ENCODE assay signal across 8 cellular contexts in genomic region chr19:1274852-1275259, GRCh38. TPM values are rescaled to one million over a fixed set of nuclear protein-coding genes. Genes with fewer than 3 reads are reported as not detected.
A peak's percentile ranks its signal among the peaks of the same experiment; 100 is the strongest.
DNase-seq lines count a peak whose midpoint lies in the region; TF ChIP-seq lines count a peak whose summit lies in the region.

No MANE protein-coding gene starts in this region.

- peaks cover 13 to 35% (median 17%) of the 10 kb centered on the region in 3 donors for H3K36me3 Mint-ChIP-seq in immature natural killer cell

- 41% methylated on average over 24 of the region's 44 CpGs for WGBS in suprapubic skin

- peak overlapping the region in 3 of 5 donors; percentile 18 to 65 (median 33) for H3K4me3 Mint-ChIP-seq in immature natural killer cell

- H3K9me3 ChIP-seq in adipocyte (ENCODE audit: control insufficient read depth, low read length) (no peaks in the 10 kb centered on the region), suprapubic skin (no peaks in the 10 kb centered on the region)

- H3K4me3 ChIP-seq in adipocyte (ENCODE audit: low read length) (peak overlapping the region; percentile 88), suprapubic skin (peak overlapping the region; percentile 57)

- peak; percentile 72 for DNase-seq in activated CD8-positive, alpha-beta memory T cell treated with anti-CD3 and anti-CD28 coated beads for 24 hours
- DNase-seq in activated CD8-positive, alpha-beta memory T cell treated with anti-CD3 and anti-CD28 coated beads, Interleukin-2, amount 50 U/mL, for 4 hours = no peak
- no peak for DNase-seq in adipocyte (ENCODE audit: low read depth)
- DNase-seq in immature natural killer cell = no peak
- peak in 1 of 2 donors; percentile 80 for DNase-seq in suprapubic skin (ENCODE audit: low spot score in 2 of 2)
- no peak for DNase-seq in ACHN
- DNase-seq in GM19240 (ENCODE audit: insufficient read length, low spot score) = no peak
- DNase-seq in HuH-7.5 (ENCODE audit: low spot score) = no peak

- peaks cover 57% of the 10 kb centered on the region for H3K4me1 ChIP-seq in adipocyte (ENCODE audit: control insufficient read depth, insufficient read depth, low read length)
- H3K4me1 ChIP-seq in suprapubic skin = peaks cover 66% of the 10 kb centered on the region

- in situ Hi-C loops in ACHN (cut with HindIII; ENCODE audit: low pct_ligation_motif_present, low pct_unique_long_range_greater_than_20kb, low sequenced_read_pairs) = no loop called here

- no peaks in the 10 kb centered on the region for H3K9me3 Mint-ChIP-seq in immature natural killer cell

- no peak for TF ChIP-seq POLR2A in suprapubic skin (IDR thresholded peaks at IDR 0.05)

- peak overlapping the region in 3 of 6 donors; percentile 64 to 83 (median 78) for H3K27ac Mint-ChIP-seq in immature natural killer cell

- peak overlapping the region; percentile 96 for H3K27ac ChIP-seq in suprapubic skin

- H3K27me3 ChIP-seq in adipocyte (replicated peaks; ENCODE audit: control insufficient read depth, insufficient read depth, low read length) (no peaks in the 10 kb centered on the region), suprapubic skin (no peaks in the 10 kb centered on the region)

- TF ChIP-seq CTCF in suprapubic skin (IDR thresholded peaks at IDR 0.05) = no peak

- TF ChIP-seq EP300 in suprapubic skin (IDR thresholded peaks at IDR 0.05) = no peak

- H3K36me3 ChIP-seq in adipocyte (ENCODE audit: control insufficient read depth, insufficient read depth, low read length, severe bottlenecking) (peaks cover 62% of the 10 kb centered on the region), suprapubic skin (peaks cover 54% of the 10 kb centered on the region)

- peaks cover 48 to 54% of the 10 kb centered on the region in 2 donors for H3K4me1 Mint-ChIP-seq in immature natural killer cell

- H3K27me3 Mint-ChIP-seq in immature natural killer cell (ENCODE audit: low read depth in 3 of 3) = peaks cover 22 to 37% (median 33%) of the 10 kb centered on the region in 3 donors

- H3K9ac ChIP-seq in adipocyte (ENCODE audit: low read length) = peak overlapping the region; percentile 93

RNA-seq across cellular contexts. Expression of gene FAM174C, which starts 0.5 kb away (rescaled TPM):
- polyA plus RNA-seq in immature natural killer cell = 10 to 100 TPM; 50.5 to 98.4 (median 86.9) TPM
- 10 to 100 TPM; 44.3 to 72.5 (median 58.2) TPM for total RNA-seq in suprapubic skin

RNA-seq across cellular contexts. Expression of gene CIRBP, which starts 5.7 kb away (rescaled TPM):
- 100 to 1,000 TPM; 146 to 246 (median 197) TPM for polyA plus RNA-seq in immature natural killer cell
- total RNA-seq in suprapubic skin = 100 to 1,000 TPM; 338 to 672 (median 451) TPM

RNA-seq across cellular contexts. Expression of gene EFNA2, which starts 10.8 kb away (rescaled TPM):
- not detected for polyA plus RNA-seq in immature natural killer cell
- total RNA-seq in suprapubic skin = not detected

RNA-seq across cellular contexts. Expression of gene MIDN, which starts 26.5 kb away (rescaled TPM):
- polyA plus RNA-seq in immature natural killer cell = 10 to 100 TPM in 2 of 3 donors, 1 to 10 TPM in 1; 4.9 to 16.0 (median 10.8) TPM
- 100 to 1,000 TPM in 2 of 4 donors, 10 to 100 TPM in 2; 89.0 to 153 (median 105) TPM for total RNA-seq in suprapubic skin

RNA-seq across cellular contexts. Expression of gene ATP5F1D, which starts 33.3 kb away (rescaled TPM):
- polyA plus RNA-seq in immature natural killer cell = 100 to 1,000 TPM; 145 to 310 (median 303) TPM
- total RNA-seq in suprapubic skin = 100 to 1,000 TPM; 102 to 205 (median 137) TPM
